In genomic region chr6:166597711-166598440, GRCh38 we compare ENCODE assay signal across 13 cellular contexts. TPM values are rescaled to one million over a fixed set of nuclear protein-coding genes. Genes with fewer than 3 reads are reported as not detected.
DNase-seq lines count a peak whose midpoint lies in the region; ATAC-seq and TF ChIP-seq lines count a peak whose summit lies in the region.
"Had no signal": no experiment of that assay in that cellular context is flagged by ENCODE, and none has a peak within 500 bp of the region (broad histone marks: within the 10 kb centered on the region; RNA-seq: fewer than 3 reads in every experiment).

No MANE protein-coding gene starts in this region.

- no peaks in the 10 kb centered on the region for H3K36me3 ChIP-seq in left ventricle myocardium inferior
- H3K36me3 ChIP-seq in neutrophil = no peaks in the 10 kb centered on the region
- no peaks in the 10 kb centered on the region for H3K36me3 ChIP-seq in urinary bladder (ENCODE audit: insufficient read depth)
- H3K36me3 ChIP-seq: WERI-Rb-1 had no signal

- DNase-seq in left ventricle myocardium inferior (no peak), Right ventricle myocardium inferior (ENCODE audit: missing footprints) (no peak), endothelial cell (ENCODE audit: low spot score) (no peak), NCI-H2196 treated with DMSO at 0.1 percent for 48 hours (lab: John Stamatoyannopoulos, UW; ENCODE audit: unreplicated experiment) (no peak)
- DNase-seq in activated T-cell treated with anti-CD3 and anti-CD28 coated beads, Interleukin-2, amount 50 U/mL, for 24 hours = no peak
- DNase-seq: KBM-7, NCI-H446, SHP77 treated with DMSO at 0.1 percent for 48 hours, testis, WERI-Rb-1 had no signal

- H3K27me3 ChIP-seq in left ventricle myocardium inferior (ENCODE audit: low read depth) = no peaks in the 10 kb centered on the region
- no peaks in the 10 kb centered on the region for H3K27me3 ChIP-seq in neutrophil
- H3K27me3 ChIP-seq: testis had no signal

- H3K36me3 Mint-ChIP-seq in endothelial cell (ENCODE audit: low read depth, unreplicated experiment) = peaks cover 45% of the 10 kb centered on the region
- H3K36me3 Mint-ChIP-seq in activated T-cell treated with anti-CD3 and anti-CD28 coated beads, Interleukin-2, amount 50 U/mL, for 24 hours (ENCODE audit: low read depth) = no peaks in the 10 kb centered on the region

- H3K9me3 Mint-ChIP-seq in endothelial cell (ENCODE audit: unreplicated experiment) = no peaks in the 10 kb centered on the region
- no peaks in the 10 kb centered on the region for H3K9me3 Mint-ChIP-seq in activated T-cell treated with anti-CD3 and anti-CD28 coated beads, Interleukin-2, amount 50 U/mL, for 24 hours

- H3K27ac Mint-ChIP-seq in endothelial cell (ENCODE audit: unreplicated experiment) = peak overlapping the region; percentile 100
- H3K27ac Mint-ChIP-seq in activated T-cell treated with anti-CD3 and anti-CD28 coated beads, Interleukin-2, amount 50 U/mL, for 24 hours = no peak overlapping the region

- 77% methylated on average over 10 of the region's 10 CpGs for WGBS in urinary bladder

- intact Hi-C loops in left ventricle myocardium inferior (cut with micrococcal nuclease) = no loop called here
- intact Hi-C loops in Right ventricle myocardium inferior (cut with DNase I) = no loop called here

- peak overlapping the region; percentile 56 for H3K4me3 Mint-ChIP-seq in endothelial cell (ENCODE audit: unreplicated experiment)
- no peak overlapping the region for H3K4me3 Mint-ChIP-seq in activated T-cell treated with anti-CD3 and anti-CD28 coated beads, Interleukin-2, amount 50 U/mL, for 24 hours

- H3K4me1 Mint-ChIP-seq in endothelial cell (ENCODE audit: unreplicated experiment) = peaks cover 68% of the 10 kb centered on the region
- no peaks in the 10 kb centered on the region for H3K4me1 Mint-ChIP-seq in activated T-cell treated with anti-CD3 and anti-CD28 coated beads, Interleukin-2, amount 50 U/mL, for 24 hours (ENCODE audit: low read depth)

- peak overlapping the region; percentile 89 for H3K27ac ChIP-seq in left ventricle myocardium inferior (replicated peaks)
- peak overlapping the region; percentile 57 for H3K27ac ChIP-seq in neutrophil
- peak overlapping the region; percentile 70 for H3K27ac ChIP-seq in urinary bladder (ENCODE audit: low read depth)
- H3K27ac ChIP-seq: WERI-Rb-1 had no signal

- TF ChIP-seq CTCF in left ventricle myocardium inferior (IDR thresholded peaks at IDR 0.05; ENCODE audit: borderline replicate concordance) = no peak
- TF ChIP-seq CTCF in endothelial cell (IDR thresholded peaks at IDR 0.05; ENCODE audit: unreplicated experiment) = no peak
- TF ChIP-seq CTCF in neutrophil (IDR thresholded peaks at IDR 0.05) = no peak

- ATAC-seq in Right ventricle myocardium inferior (no peak), HG03521 (IDR thresholded peaks at IDR 0.05; ENCODE audit: unreplicated experiment) (no peak)

- H3K4me1 ChIP-seq in left ventricle myocardium inferior = peaks cover 53% of the 10 kb centered on the region
- H3K4me1 ChIP-seq in neutrophil (ENCODE audit: control insufficient read depth in 1 of 2, insufficient read depth in 1 of 2, low read depth in 1 of 2, low read length in 1 of 2) = peaks cover 19 to 35% of the 10 kb centered on the region in 2 experiments
- H3K4me1 ChIP-seq in urinary bladder (ENCODE audit: insufficient read depth) = no peaks in the 10 kb centered on the region
- H3K4me1 ChIP-seq: testis had no signal

- H3K9me3 ChIP-seq in left ventricle myocardium inferior (replicated peaks) (no peaks in the 10 kb centered on the region), neutrophil (no peaks in the 10 kb centered on the region)
- H3K9me3 ChIP-seq: testis had no signal

- H3K27me3 Mint-ChIP-seq in endothelial cell (ENCODE audit: unreplicated experiment) = peaks cover 2% of the 10 kb centered on the region
- no peaks in the 10 kb centered on the region for H3K27me3 Mint-ChIP-seq in activated T-cell treated with anti-CD3 and anti-CD28 coated beads, Interleukin-2, amount 50 U/mL, for 24 hours

- no peak overlapping the region for H3K4me3 ChIP-seq in left ventricle myocardium inferior
- no peak overlapping the region for H3K4me3 ChIP-seq in neutrophil (ENCODE audit: low read depth in 1 of 2, low read length in 1 of 2)
- no peak overlapping the region for H3K4me3 ChIP-seq in urinary bladder (ENCODE audit: low read depth, low read length)
- H3K4me3 ChIP-seq: testis had no signal

RNA-seq across cellular contexts. Expression of gene RAMACL, which starts 11.4 kb away (rescaled TPM):
- total RNA-seq in left ventricle myocardium inferior (0.77 TPM), Right ventricle myocardium inferior (0.43 TPM), endothelial cell (ENCODE audit: unreplicated experiment) (4.9 TPM), urinary bladder (6.0 TPM)
- polyA plus RNA-seq in urinary bladder = 0.37 TPM

RNA-seq across cellular contexts. Expression of gene RPS6KA2, which starts 29.2 kb away (rescaled TPM):
- total RNA-seq in left ventricle myocardium inferior (77.2 TPM), Right ventricle myocardium inferior (55.5 TPM), endothelial cell (ENCODE audit: unreplicated experiment) (105 TPM), urinary bladder (34.7 TPM)
- 67.0 TPM for polyA plus RNA-seq in urinary bladder
